In genomic region chr11:130645164-130645859, GRCh38 we compare ENCODE assay signal across 18 cellular contexts.
"Had no signal": no experiment of that assay in that cellular context is flagged by ENCODE, and none has a peak within 500 bp of the region (broad histone marks: within the 10 kb centered on the region; RNA-seq: fewer than 3 reads in every experiment).

No MANE protein-coding gene starts in this region.

- H3K9me3 ChIP-seq: gastrocnemius medialis, heart right ventricle, sigmoid colon, suprapubic skin had no signal

- H3K4me3 Mint-ChIP-seq: activated B cell treated with CpG ODN at 0.5 μM for 24 hours; activated CD4-positive, alpha-beta T cell treated with anti-CD3 and anti-CD28 coated beads, Interleukin-2, amount 10 ng/mL, durations not matched to agents 24 days and 14 days; activated naive CD8-positive, alpha-beta T cell treated with anti-CD3 and anti-CD28 coated beads, Interleukin-2, amount 50 U/mL, for 24 hours; activated T-helper 1 cell treated with anti-CD3 and anti-CD28 coated beads, Interleukin-12 subunit alpha, Interleukin-12 subunit beta, Interleukin-2, Interleukin-4 antibody, amounts not matched to agents 30 ng/mL and 10 ng/mL and 1 ng/mL, durations not matched to agents 14 hours and 24 hours and 36 hours; nephron had no signal

- H3K27me3 ChIP-seq: gastrocnemius medialis, heart right ventricle, sigmoid colon, suprapubic skin had no signal

- H3K9me3 Mint-ChIP-seq: activated B cell treated with CpG ODN at 0.5 μM for 24 hours; activated CD4-positive, alpha-beta T cell treated with anti-CD3 and anti-CD28 coated beads, Interleukin-2, amount 10 ng/mL, durations not matched to agents 24 days and 14 days; activated naive CD8-positive, alpha-beta T cell treated with anti-CD3 and anti-CD28 coated beads, Interleukin-2, amount 50 U/mL, for 24 hours; activated T-helper 1 cell treated with anti-CD3 and anti-CD28 coated beads, Interleukin-12 subunit alpha, Interleukin-12 subunit beta, Interleukin-2, Interleukin-4 antibody, amounts not matched to agents 30 ng/mL and 10 ng/mL and 1 ng/mL, durations not matched to agents 14 hours and 24 hours and 36 hours; nephron had no signal

- DNase-seq: activated B cell treated with CpG ODN at 0.5 μM for 24 hours; activated CD4-positive, alpha-beta T cell treated with anti-CD3 and anti-CD28 coated beads, Interleukin-2, amount 10 ng/mL, durations not matched to agents 24 days and 14 days; activated naive CD4-positive, alpha-beta T cell treated with Interleukin-2 at 50 U/mL for 16 hours; activated naive CD8-positive, alpha-beta T cell treated with anti-CD3 and anti-CD28 coated beads, Interleukin-2, amount 50 U/mL, for 24 hours; effector CD4-positive, alpha-beta T cell; gastrocnemius medialis; heart right ventricle; occipital lobe; sigmoid colon; stimulated activated CD4-positive, alpha-beta T cell treated with anti-CD3 and anti-CD28 coated beads, Interleukin-12 subunit alpha, Interleukin-12 subunit beta, amount 100 ng/mL, for 4 hours; stimulated activated naive CD4-positive, alpha-beta T cell treated with Interleukin-2 at 50 U/mL for 16 hours had no signal

- FAIRE-seq: colon, endothelial cell of umbilical vein, keratinocyte had no signal

- H3K4me1 Mint-ChIP-seq: activated B cell treated with CpG ODN at 0.5 μM for 24 hours; activated CD4-positive, alpha-beta T cell treated with anti-CD3 and anti-CD28 coated beads, Interleukin-2, amount 10 ng/mL, durations not matched to agents 24 days and 14 days; activated naive CD8-positive, alpha-beta T cell treated with anti-CD3 and anti-CD28 coated beads, Interleukin-2, amount 50 U/mL, for 24 hours had no signal

- H3K27me3 Mint-ChIP-seq: activated CD4-positive, alpha-beta T cell treated with anti-CD3 and anti-CD28 coated beads, Interleukin-2, amount 10 ng/mL, durations not matched to agents 24 days and 14 days had no signal

- H3K36me3 ChIP-seq: gastrocnemius medialis, heart right ventricle, sigmoid colon, suprapubic skin had no signal

- H3K27ac Mint-ChIP-seq: activated B cell treated with CpG ODN at 0.5 μM for 24 hours; activated CD4-positive, alpha-beta T cell treated with anti-CD3 and anti-CD28 coated beads, Interleukin-2, amount 10 ng/mL, durations not matched to agents 24 days and 14 days; activated naive CD8-positive, alpha-beta T cell treated with anti-CD3 and anti-CD28 coated beads, Interleukin-2, amount 50 U/mL, for 24 hours; activated T-helper 1 cell treated with anti-CD3 and anti-CD28 coated beads, Interleukin-12 subunit alpha, Interleukin-12 subunit beta, Interleukin-2, Interleukin-4 antibody, amounts not matched to agents 30 ng/mL and 10 ng/mL and 1 ng/mL, durations not matched to agents 14 hours and 24 hours and 36 hours; nephron had no signal

- H3K4me3 ChIP-seq: gastrocnemius medialis, heart right ventricle, lung, sigmoid colon, suprapubic skin had no signal

- ATAC-seq: activated naive CD8-positive, alpha-beta T cell treated with anti-CD3 and anti-CD28 coated beads, Interleukin-2, amount 50 U/mL, for 24 hours; gastrocnemius medialis; heart right ventricle had no signal

- H3K27ac ChIP-seq: heart right ventricle, suprapubic skin had no signal
